Comparison of ENCODE assay signal across 28 cellular contexts in genomic region chr5:68846828-68847227, GRCh38.
"Had no signal": no experiment of that assay in that cellular context is flagged by ENCODE, and none has a peak within 500 bp of the region (broad histone marks: within the 10 kb centered on the region; RNA-seq: fewer than 3 reads in every experiment).

No MANE protein-coding gene starts in this region.

- FAIRE-seq: colon, endometrium, endothelial cell of umbilical vein, frontal cortex had no signal

- H3K27ac ChIP-seq: colonic mucosa, coronary artery, dorsolateral prefrontal cortex, epithelial cell of prostate, esophagus muscularis mucosa, esophagus squamous epithelium, foreskin keratinocyte, gastrocnemius medialis, gastroesophageal sphincter, heart left ventricle, heart right ventricle had no signal

- H3K4me1 ChIP-seq: colonic mucosa, esophagus muscularis mucosa, foreskin keratinocyte, gastrocnemius medialis, gastroesophageal sphincter had no signal

- H3K4me3 ChIP-seq: colonic mucosa, coronary artery, dorsolateral prefrontal cortex, esophagus muscularis mucosa, esophagus squamous epithelium, gastrocnemius medialis, gastroesophageal sphincter, heart left ventricle, heart right ventricle had no signal

- H3K36me3 ChIP-seq: colonic mucosa, esophagus muscularis mucosa, esophagus squamous epithelium, gastrocnemius medialis, gastroesophageal sphincter, heart left ventricle, heart right ventricle had no signal

- ATAC-seq: effector memory CD8-positive, alpha-beta T cell; esophagus mucosa; foreskin keratinocyte; gastrocnemius medialis; gastroesophageal sphincter; heart left ventricle; heart right ventricle had no signal

- H3K27me3 ChIP-seq: colonic mucosa, dorsolateral prefrontal cortex, esophagus muscularis mucosa, esophagus squamous epithelium, gastrocnemius medialis, gastroesophageal sphincter, heart left ventricle, heart right ventricle had no signal

- H3K9me3 ChIP-seq: colonic mucosa, gastrocnemius medialis, gastroesophageal sphincter, heart left ventricle had no signal

- DNase-seq: colonic mucosa; cortex of kidney; dermis blood vessel endothelial cell; dorsolateral prefrontal cortex; effector CD4-positive, alpha-beta T cell; effector CD8-positive, alpha-beta T cell; effector memory CD4-positive, alpha-beta T cell; effector memory CD8-positive, alpha-beta T cell; endodermal cell; erythroblast; esophagus squamous epithelium; foreskin fibroblast; foreskin keratinocyte; foreskin melanocyte; gastrocnemius medialis; glutamatergic neuron; head of caudate nucleus; heart left ventricle; heart right ventricle had no signal
